23 cellular contexts compared by ENCODE assay signal in the genomic region with DNA sequence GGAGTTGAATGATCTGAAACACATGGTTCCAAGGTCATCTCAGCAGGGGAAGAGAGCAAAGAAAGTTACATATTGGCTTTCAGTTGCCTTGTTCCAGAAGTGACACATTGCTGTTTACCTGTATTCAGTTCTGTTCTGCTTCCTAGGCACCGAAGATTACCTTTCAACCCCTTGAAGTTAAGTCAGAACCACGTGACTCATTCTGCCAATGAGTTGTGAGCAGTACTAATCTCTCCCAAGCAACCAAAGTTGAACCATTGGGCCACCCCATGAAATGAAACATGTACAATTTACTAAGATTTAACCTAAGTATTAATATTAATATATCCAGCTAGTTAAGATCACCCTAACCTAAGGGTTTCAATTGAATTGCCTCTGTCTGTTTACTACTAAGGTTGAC.
"Had no signal": no experiment of that assay in that cellular context is flagged by ENCODE, and none has a peak within 500 bp of the region (broad histone marks: within the 10 kb centered on the region; RNA-seq: fewer than 3 reads in every experiment).

No MANE protein-coding gene starts in this region.

- ATAC-seq: Panc1 had no signal

- H3K4me3 Mint-ChIP-seq: IgD-negative memory B cell had no signal

- H3K36me3 Mint-ChIP-seq: IgD-negative memory B cell had no signal

- H3K9me2 ChIP-seq: SK-N-SH had no signal

- H3K27ac ChIP-seq: HL-60, RWPE1 had no signal

- H3K9ac ChIP-seq: SK-N-SH had no signal

- H3K4me2 ChIP-seq: SK-N-SH had no signal

- H3K9me3 ChIP-seq: SK-N-SH had no signal

- FAIRE-seq: HTR-8/SVneo had no signal

- H3K27ac Mint-ChIP-seq: IgD-negative memory B cell had no signal

- DNase-seq: KBM-7, MV-4-11, NCI-H1048, NCI-H1105, NCI-H1417 treated with DMSO at 0.1 percent for 48 hours, NCI-H146, NCI-H1694 treated with DMSO at 0.1 percent for 48 hours, NCI-H1930, NCI-H2081, NCI-H2171, NCI-H226, NCI-H446, NCI-H510A, NCI-H524 treated with DMSO at 0.1 percent for 48 hours, NCI-H69, NCI-H774, SHP77, SK-N-SH had no signal

- H3K4me1 Mint-ChIP-seq: IgD-negative memory B cell had no signal
